In genomic region chr3:152397348-152397747, GRCh38 we compare ENCODE assay signal across 8 cellular contexts.
A peak's percentile ranks its signal among the peaks of the same experiment; 100 is the strongest.
DNase-seq lines count a peak whose midpoint lies in the region; ATAC-seq, FAIRE-seq and TF ChIP-seq lines count a peak whose summit lies in the region.
"Not testable (repeated sequence)": the region's sequence is repeated elsewhere in the genome, so short reads cannot be mapped to it uniquely, and the experiment has no call there.

No MANE protein-coding gene starts in this region.

- H3K4me2 ChIP-seq in K562 (ENCODE audit: insufficient read depth, low read length) = not testable (repeated sequence)

- H3K9me1 ChIP-seq in K562 (ENCODE audit: control insufficient read depth, insufficient read depth, low read length) = not testable (repeated sequence)

- not testable (repeated sequence) for TF ChIP-seq EP300 in K562 (IDR thresholded peaks at IDR 0.05; ENCODE audit: low read length); gastroesophageal sphincter (IDR thresholded peaks at IDR 0.05)

- CTCF ChIA-PET in HEK293 (lab: Yijun Ruan, JAX) = interaction anchor here (0.7 kb wide), 1 partner anchor 79 kb away, joined by 3 read pairs; no protein-coding TSS in a partner anchor
- CTCF ChIA-PET in K562 (lab: Yijun Ruan, JAX; ENCODE audit: low intra/inter-chr PET ratio); naive thymus-derived CD4-positive, alpha-beta T cell (lab: Charles Lee): not testable (repeated sequence)

- TF ChIP-seq RAD21 in K562 (CRISPR knock-in tag; conservative IDR thresholded peaks at IDR 0.05 in 1 of 2, IDR thresholded peaks at IDR 0.05 in 1 of 2) = not testable (repeated sequence)

- TF ChIP-seq CTCF in HEK293 (tag by site-specific recombination; IDR thresholded peaks at IDR 0.05); K562 (IDR thresholded peaks at IDR 0.05 in 2 of 3, conservative IDR thresholded peaks at IDR 0.05 in 1 of 3; ENCODE audit: insufficient read depth in 2 of 3, low read depth in 1 of 3, low read length in 3 of 3); gastroesophageal sphincter (IDR thresholded peaks at IDR 0.05); gastrocnemius medialis (IDR thresholded peaks at IDR 0.05 in 4 of 5, conservative IDR thresholded peaks at IDR 0.05 in 1 of 5): not testable (repeated sequence)

- peaks cover 7 to 15% of the 10 kb centered on the region in 2 donors for H3K36me3 Mint-ChIP-seq in activated T-cell treated with anti-CD3 and anti-CD28 coated beads, Interleukin-2, amount 50 U/mL, for 72 hours (ENCODE audit: insufficient read depth in 2 of 2)
- H3K36me3 Mint-ChIP-seq in effector memory CD8-positive, alpha-beta T cell (ENCODE audit: insufficient read depth) = peaks cover 39% of the 10 kb centered on the region
- H3K36me3 Mint-ChIP-seq in naive thymus-derived CD4-positive, alpha-beta T cell = peaks cover 7 to 64% (median 37%) of the 10 kb centered on the region in 5 donors

- H3K9me3 Mint-ChIP-seq in activated T-cell treated with anti-CD3 and anti-CD28 coated beads, Interleukin-2, amount 50 U/mL, for 72 hours; effector memory CD8-positive, alpha-beta T cell; naive thymus-derived CD4-positive, alpha-beta T cell: not testable (repeated sequence)

- H3K27ac ChIP-seq in ACC112 (ENCODE audit: low read depth, low read length) = peak overlapping the region; percentile 30; the same call in 1 of the 2 replicates
- not testable (repeated sequence) for H3K27ac ChIP-seq in HEK293 (ENCODE audit: extremely low read depth, low read depth, low read length); K562 (ENCODE audit: extremely low read depth, low read depth, low read length); naive thymus-derived CD4-positive, alpha-beta T cell (ENCODE audit: low read depth, low read length)
- peak overlapping the region; percentile 11 to 79 (median 44) for H3K27ac ChIP-seq in gastroesophageal sphincter
- H3K27ac ChIP-seq in gastrocnemius medialis = peak overlapping the region; percentile 92 to 96 (median 94)

- peaks cover 12% of the 10 kb centered on the region for H4K20me1 ChIP-seq in K562 (replicated peaks; ENCODE audit: control insufficient read depth, insufficient read depth, low read length)

- in situ Hi-C loops in K562 (cut with MboI); gastrocnemius medialis (cut with MboI; ENCODE audit: low sequenced_read_pairs in 4 of 4): not testable (repeated sequence)

- H3K36me3 ChIP-seq in ACC112 (ENCODE audit: insufficient read depth, low read length) (peaks cover 10% of the 10 kb centered on the region), K562 (ENCODE audit: control insufficient read depth, insufficient read depth, low read length) (peaks cover 62% of the 10 kb centered on the region)
- H3K36me3 ChIP-seq in HEK293 (ENCODE audit: control insufficient read depth in 2 of 2, insufficient read depth in 1 of 2, low read length in 2 of 2); gastroesophageal sphincter; gastrocnemius medialis: not testable (repeated sequence)
- H3K36me3 ChIP-seq in naive thymus-derived CD4-positive, alpha-beta T cell (ENCODE audit: control insufficient read depth in 2 of 3, insufficient read depth in 3 of 3, low read length in 3 of 3) = peaks cover 8 to 37% (median 18%) of the 10 kb centered on the region in 3 experiments

- intact Hi-C loops in K562 (cut with micrococcal nuclease); naive thymus-derived CD4-positive, alpha-beta T cell (cut with micrococcal nuclease); gastrocnemius medialis (cut with DNase I; ENCODE audit: low total_unique reads): not testable (repeated sequence)

- H2AFZ ChIP-seq in ACC112 (ENCODE audit: low read length, unreplicated experiment); K562 (ENCODE audit: low read depth, low read length): not testable (repeated sequence)

- DNase-seq in activated T-cell treated with anti-CD3 and anti-CD28 coated beads, Interleukin-2, amount 50 U/mL, for 72 hours; K562 (ENCODE audit: extremely low read depth in 1 of 4, low spot score in 3 of 4); effector memory CD8-positive, alpha-beta T cell; naive thymus-derived CD4-positive, alpha-beta T cell; gastrocnemius medialis: not testable (repeated sequence)

- BruUV-seq in K562 (replicated peaks; lab: Mats Ljungman, UMichigan) = not testable (repeated sequence)

- not testable (repeated sequence) for H3K27me3 Mint-ChIP-seq in activated T-cell treated with anti-CD3 and anti-CD28 coated beads, Interleukin-2, amount 50 U/mL, for 72 hours (ENCODE audit: low read depth); effector memory CD8-positive, alpha-beta T cell; naive thymus-derived CD4-positive, alpha-beta T cell

- H3K79me2 ChIP-seq in ACC112 (ENCODE audit: control insufficient read depth, insufficient read depth, low read length, unreplicated experiment) (peaks cover 85% of the 10 kb centered on the region), K562 (ENCODE audit: control insufficient read depth, insufficient read depth, low read length) (peaks cover 99% of the 10 kb centered on the region)

- H3K27ac Mint-ChIP-seq in activated T-cell treated with anti-CD3 and anti-CD28 coated beads, Interleukin-2, amount 50 U/mL, for 72 hours = peak overlapping the region; percentile 43
- H3K27ac Mint-ChIP-seq in effector memory CD8-positive, alpha-beta T cell = peak overlapping the region; percentile 64 to 71
- peak overlapping the region in 5 of 9 donors; percentile 6 to 67 (median 36) for H3K27ac Mint-ChIP-seq in naive thymus-derived CD4-positive, alpha-beta T cell

- peaks cover 62% of the 10 kb centered on the region for H3K4me1 Mint-ChIP-seq in activated T-cell treated with anti-CD3 and anti-CD28 coated beads, Interleukin-2, amount 50 U/mL, for 72 hours (ENCODE audit: low read depth)
- peaks cover 35 to 61% of the 10 kb centered on the region in 2 donors for H3K4me1 Mint-ChIP-seq in effector memory CD8-positive, alpha-beta T cell (ENCODE audit: low read depth in 2 of 2)
- peaks cover 36 to 89% (median 73%) of the 10 kb centered on the region in 7 donors for H3K4me1 Mint-ChIP-seq in naive thymus-derived CD4-positive, alpha-beta T cell

- H3K4me1 ChIP-seq in ACC112 (ENCODE audit: control insufficient read depth, insufficient read depth, low read length, unreplicated experiment) (peaks cover 56% of the 10 kb centered on the region), K562 (replicated peaks in 1 of 2; ENCODE audit: control insufficient read depth in 2 of 2, insufficient read depth in 2 of 2, low read length in 2 of 2) (peaks cover 0 to 14% of the 10 kb centered on the region in 2 experiments; a peak in 2 of 5 replicates), gastroesophageal sphincter (peaks cover 45 to 94% (median 60%) of the 10 kb centered on the region in 3 donors), gastrocnemius medialis (peaks cover 93 to 94% of the 10 kb centered on the region in 2 donors)
- H3K4me1 ChIP-seq in HEK293 (ENCODE audit: control insufficient read depth, insufficient read depth, low read length) = not testable (repeated sequence)
- peaks cover 32 to 45% of the 10 kb centered on the region in 2 donors for H3K4me1 ChIP-seq in naive thymus-derived CD4-positive, alpha-beta T cell (ENCODE audit: control insufficient read depth in 2 of 2, insufficient read depth in 2 of 2, low read length in 2 of 2)

- H3K27me3 ChIP-seq in ACC112 (ENCODE audit: insufficient read depth, low read length); K562 (ENCODE audit: control insufficient read depth in 2 of 2, insufficient read depth in 2 of 2, low read length in 2 of 2); gastroesophageal sphincter; naive thymus-derived CD4-positive, alpha-beta T cell (ENCODE audit: control insufficient read depth in 2 of 2, insufficient read depth in 2 of 2, low read length in 2 of 2); gastrocnemius medialis: not testable (repeated sequence)

- POLR2A ChIA-PET in HEK293 (lab: Yijun Ruan, JAX); K562 (lab: Yijun Ruan, JAX); naive thymus-derived CD4-positive, alpha-beta T cell (lab: Charles Lee): not testable (repeated sequence)

- not testable (repeated sequence) for H3K4me3 ChIP-seq in ACC112 (ENCODE audit: low read depth, low read length); HEK293 (ENCODE audit: low read depth, low read length); K562; gastroesophageal sphincter; naive thymus-derived CD4-positive, alpha-beta T cell (ENCODE audit: low read length)
- H3K4me3 ChIP-seq in gastrocnemius medialis = peak overlapping the region in 3 of 4 donors; percentile 23 to 37 (median 27)

- TF ChIP-seq POLR2A in K562 (conservative IDR thresholded peaks at IDR 0.05); gastroesophageal sphincter (IDR thresholded peaks at IDR 0.05); gastrocnemius medialis (IDR thresholded peaks at IDR 0.05): not testable (repeated sequence)

- FAIRE-seq in K562 (lab: Jason Lieb, UNC) = not testable (repeated sequence)

- WGBS in K562 (ENCODE audit: insufficient coverage, low coverage, missing lambda C conversion rate) = 98% methylated on average over 2 of the region's 2 CpGs
- WGBS in gastroesophageal sphincter (ENCODE audit: low coverage in 1 of 2), 2 donors = 88% methylated on average over 2 of the region's 2 CpGs; no CpG with 5 or more reads in 1 of the 2 donors

- H3K4me3 Mint-ChIP-seq in activated T-cell treated with anti-CD3 and anti-CD28 coated beads, Interleukin-2, amount 50 U/mL, for 72 hours; effector memory CD8-positive, alpha-beta T cell: not testable (repeated sequence)
- peak overlapping the region in 1 of 10 donors; percentile 27 for H3K4me3 Mint-ChIP-seq in naive thymus-derived CD4-positive, alpha-beta T cell

- not testable (repeated sequence) for ATAC-seq in activated T-cell treated with anti-CD3 and anti-CD28 coated beads, Interleukin-2, amount 50 U/mL, for 72 hours (replicated peaks in 1 of 2); K562; effector memory CD8-positive, alpha-beta T cell (replicated peaks); gastroesophageal sphincter; naive thymus-derived CD4-positive, alpha-beta T cell; gastrocnemius medialis

- H3K9me3 ChIP-seq in HEK293 (ENCODE audit: control insufficient read depth, insufficient read depth, low read depth, low read length); K562 (replicated peaks; ENCODE audit: control insufficient read depth, insufficient read depth, low read depth, low read length); gastroesophageal sphincter; naive thymus-derived CD4-positive, alpha-beta T cell (ENCODE audit: control insufficient read depth in 2 of 3, low read length in 3 of 3); gastrocnemius medialis: not testable (repeated sequence)

- not testable (repeated sequence) for H3K9ac ChIP-seq in K562 (ENCODE audit: insufficient read depth in 1 of 2, low read depth in 2 of 2, low read length in 2 of 2)
